1 cellular context compared by ENCODE assay signal in genomic region chr9:116191757-116192415, GRCh38.
TF ChIP-seq lines count a peak whose summit lies in the region.

No MANE protein-coding gene starts in this region.

TF ChIP-seq in GM12878, 131 proteins besides CTCF, POLR2A, EP300 and RAD21:
- TF ChIP-seq HDAC2 (IDR thresholded peaks at IDR 0.05), result no peak
- TF ChIP-seq JUNB (IDR thresholded peaks at IDR 0.05), result no peak
- TF ChIP-seq, protein P1, sequence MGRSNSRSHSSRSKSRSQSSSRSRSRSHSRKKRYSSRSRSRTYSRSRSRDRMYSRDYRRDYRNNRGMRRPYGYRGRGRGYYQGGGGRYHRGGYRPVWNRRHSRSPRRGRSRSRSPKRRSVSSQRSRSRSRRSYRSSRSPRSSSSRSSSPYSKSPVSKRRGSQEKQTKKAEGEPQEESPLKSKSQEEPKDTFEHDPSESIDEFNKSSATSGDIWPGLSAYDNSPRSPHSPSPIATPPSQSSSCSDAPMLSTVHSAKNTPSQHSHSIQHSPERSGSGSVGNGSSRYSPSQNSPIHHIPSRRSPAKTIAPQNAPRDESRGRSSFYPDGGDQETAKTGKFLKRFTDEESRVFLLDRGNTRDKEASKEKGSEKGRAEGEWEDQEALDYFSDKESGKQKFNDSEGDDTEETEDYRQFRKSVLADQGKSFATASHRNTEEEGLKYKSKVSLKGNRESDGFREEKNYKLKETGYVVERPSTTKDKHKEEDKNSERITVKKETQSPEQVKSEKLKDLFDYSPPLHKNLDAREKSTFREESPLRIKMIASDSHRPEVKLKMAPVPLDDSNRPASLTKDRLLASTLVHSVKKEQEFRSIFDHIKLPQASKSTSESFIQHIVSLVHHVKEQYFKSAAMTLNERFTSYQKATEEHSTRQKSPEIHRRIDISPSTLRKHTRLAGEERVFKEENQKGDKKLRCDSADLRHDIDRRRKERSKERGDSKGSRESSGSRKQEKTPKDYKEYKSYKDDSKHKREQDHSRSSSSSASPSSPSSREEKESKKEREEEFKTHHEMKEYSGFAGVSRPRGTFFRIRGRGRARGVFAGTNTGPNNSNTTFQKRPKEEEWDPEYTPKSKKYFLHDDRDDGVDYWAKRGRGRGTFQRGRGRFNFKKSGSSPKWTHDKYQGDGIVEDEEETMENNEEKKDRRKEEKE (IDR thresholded peaks at IDR 0.05), result no peak
- TF ChIP-seq, protein P2, sequence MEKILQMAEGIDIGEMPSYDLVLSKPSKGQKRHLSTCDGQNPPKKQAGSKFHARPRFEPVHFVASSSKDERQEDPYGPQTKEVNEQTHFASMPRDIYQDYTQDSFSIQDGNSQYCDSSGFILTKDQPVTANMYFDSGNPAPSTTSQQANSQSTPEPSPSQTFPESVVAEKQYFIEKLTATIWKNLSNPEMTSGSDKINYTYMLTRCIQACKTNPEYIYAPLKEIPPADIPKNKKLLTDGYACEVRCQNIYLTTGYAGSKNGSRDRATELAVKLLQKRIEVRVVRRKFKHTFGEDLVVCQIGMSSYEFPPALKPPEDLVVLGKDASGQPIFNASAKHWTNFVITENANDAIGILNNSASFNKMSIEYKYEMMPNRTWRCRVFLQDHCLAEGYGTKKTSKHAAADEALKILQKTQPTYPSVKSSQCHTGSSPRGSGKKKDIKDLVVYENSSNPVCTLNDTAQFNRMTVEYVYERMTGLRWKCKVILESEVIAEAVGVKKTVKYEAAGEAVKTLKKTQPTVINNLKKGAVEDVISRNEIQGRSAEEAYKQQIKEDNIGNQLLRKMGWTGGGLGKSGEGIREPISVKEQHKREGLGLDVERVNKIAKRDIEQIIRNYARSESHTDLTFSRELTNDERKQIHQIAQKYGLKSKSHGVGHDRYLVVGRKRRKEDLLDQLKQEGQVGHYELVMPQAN (conservative IDR thresholded peaks at IDR 0.05), result no peak
- no peak for TF ChIP-seq ZBTB4 (CRISPR knock-in tag; IDR thresholded peaks at IDR 0.05)
TF ChIP-seq in GM12878: peak in this region for 0.
